Comparison of ENCODE assay signal across 19 cellular contexts in genomic region chr5:74624009-74624408, GRCh38. TPM values are rescaled to one million over a fixed set of nuclear protein-coding genes. Genes with fewer than 3 reads are reported as not detected.
DNase-seq lines count a peak whose midpoint lies in the region; ATAC-seq and TF ChIP-seq lines count a peak whose summit lies in the region.
"Had no signal": no experiment of that assay in that cellular context is flagged by ENCODE, and none has a peak within 500 bp of the region (broad histone marks: within the 10 kb centered on the region; RNA-seq: fewer than 3 reads in every experiment).

No MANE protein-coding gene starts in this region.

- no TSS peak for BruUV-seq in Caco-2 (replicated peaks; lab: Mats Ljungman, UMichigan)
- BruUV-seq in Panc1 (replicated peaks; lab: Mats Ljungman, UMichigan), result no TSS peak
- BruUV-seq in mammary epithelial cell (replicated peaks; lab: Mats Ljungman, UMichigan), result no TSS peak

- peaks cover 19% of the 10 kb centered on the region for H3K79me2 ChIP-seq in mammary epithelial cell (ENCODE audit: insufficient read depth, low read length)

- CTCF ChIA-PET in Caco-2 (lab: Charles Lee), result no interaction called here
- CTCF ChIA-PET in Panc1 (lab: Charles Lee), result no interaction called here
- CTCF ChIA-PET in mammary epithelial cell (lab: Charles Lee; ENCODE audit: low non-redundant PET), result no interaction called here

- H3K36me3 ChIP-seq in Caco-2 (ENCODE audit: control insufficient read depth, insufficient read depth, low read length) (0 out of 2 replicates have a peak, but pooled peaks cover 4% of the 10 kb centered on the region), Panc1 (ENCODE audit: control insufficient read depth, insufficient read depth, low read length) (no peaks in the 10 kb centered on the region; the same call in 1 of the 2 replicates), mammary epithelial cell (ENCODE audit: insufficient read depth, low read length) (peaks cover 6% of the 10 kb centered on the region)

- no peak overlapping the region for H3K4me3 Mint-ChIP-seq in Caco-2 (ENCODE audit: unreplicated experiment)
- H3K4me3 Mint-ChIP-seq in neural crest cell, result peak overlapping the region; percentile 64
- H3K4me3 Mint-ChIP-seq in osteocyte (ENCODE audit: unreplicated experiment), result no peak overlapping the region
- H3K4me3 Mint-ChIP-seq: B cell, H9 had no signal

- H3K4me1 ChIP-seq in Caco-2 (peaks cover 42% of the 10 kb centered on the region), Panc1 (ENCODE audit: control insufficient read depth, insufficient read depth, low read length) (peaks cover 9% of the 10 kb centered on the region), mammary epithelial cell (ENCODE audit: insufficient read depth, low read length) (peaks cover 55% of the 10 kb centered on the region)

- H3K4me3 ChIP-seq in Caco-2 (ENCODE audit: low read depth, low read length) (no peak overlapping the region), Panc1 (ENCODE audit: low read depth in 2 of 2, low read length in 2 of 2) (no peak overlapping the region), mammary epithelial cell (replicated peaks in 1 of 3; ENCODE audit: insufficient read depth in 1 of 3, low read depth in 2 of 3, low read length in 3 of 3) (no peak overlapping the region)
- H3K4me3 ChIP-seq: SJSA1 had no signal

- no peaks in the 10 kb centered on the region for H3K9me3 ChIP-seq in Caco-2
- no peaks in the 10 kb centered on the region for H3K9me3 ChIP-seq in Panc1 (ENCODE audit: control insufficient read depth, insufficient read depth, low read depth, low read length)
- no peaks in the 10 kb centered on the region for H3K9me3 ChIP-seq in mammary epithelial cell (replicated peaks; ENCODE audit: insufficient read depth, low read length)
- H3K9me3 ChIP-seq: SJSA1 had no signal

- H3K27ac Mint-ChIP-seq in Caco-2 (ENCODE audit: unreplicated experiment) (peak overlapping the region; percentile 65), neural crest cell (ENCODE audit: unreplicated experiment) (peak overlapping the region; percentile 93), osteocyte (ENCODE audit: unreplicated experiment) (no peak overlapping the region)
- H3K27ac Mint-ChIP-seq: B cell, H9 had no signal

- dilution Hi-C loops in mammary epithelial cell (cut with HindIII; ENCODE audit: low sequenced_read_pairs), result no loop called here

- peak overlapping the region; percentile 51; the same call in 1 of the 2 replicates for H3K27ac ChIP-seq in Panc1 (ENCODE audit: low read length)
- peak overlapping the region; percentile 61 for H3K27ac ChIP-seq in mammary epithelial cell (ENCODE audit: insufficient read depth, low read depth, low read length)
- H3K27ac ChIP-seq: SJSA1 had no signal

- H3K36me3 Mint-ChIP-seq in Caco-2 (ENCODE audit: insufficient read depth, unreplicated experiment) (peaks cover 42% of the 10 kb centered on the region), neural crest cell (ENCODE audit: low read depth) (peaks cover 18% of the 10 kb centered on the region), osteocyte (ENCODE audit: unreplicated experiment) (peaks cover 4% of the 10 kb centered on the region)

- H3K9me3 Mint-ChIP-seq in Caco-2 (ENCODE audit: unreplicated experiment) (no peaks in the 10 kb centered on the region), neural crest cell (peaks cover 9% of the 10 kb centered on the region), osteocyte (ENCODE audit: unreplicated experiment) (no peaks in the 10 kb centered on the region)

- POLR2A ChIA-PET in Caco-2 (lab: Charles Lee), result no interaction called here
- POLR2A ChIA-PET in Panc1 (lab: Charles Lee), result no interaction called here

- peak overlapping the region; percentile 31 for H3K9ac ChIP-seq in mammary epithelial cell (ENCODE audit: insufficient read depth, low read length)

- H4K20me1 ChIP-seq in mammary epithelial cell (ENCODE audit: insufficient read depth, low read length), result no peaks in the 10 kb centered on the region

- H3K4me2 ChIP-seq in mammary epithelial cell (ENCODE audit: insufficient read depth, low read depth, low read length), result peak overlapping the region; percentile 12

- intact Hi-C loops in Caco-2 (cut with micrococcal nuclease; ENCODE audit: unreplicated experiment), result no loop called here
- intact Hi-C loops in Panc1 (cut with micrococcal nuclease; ENCODE audit: unreplicated experiment), result no loop called here
- intact Hi-C loops in mammary epithelial cell (cut with micrococcal nuclease), result loop anchor here (1.0 to 5.0 kb wide), 2 partner anchors 16 to 47 kb away; partner anchors contain the start of gene ENC1

- WGBS in mammary epithelial cell (ENCODE audit: low coverage, missing lambda C conversion rate), result 90% methylated on average over 2 of the region's 2 CpGs

- H3K27me3 Mint-ChIP-seq in Caco-2 (ENCODE audit: insufficient read depth, unreplicated experiment), result no peaks in the 10 kb centered on the region
- no peaks in the 10 kb centered on the region for H3K27me3 Mint-ChIP-seq in neural crest cell (ENCODE audit: low read depth)
- H3K27me3 Mint-ChIP-seq in osteocyte (ENCODE audit: unreplicated experiment), result no peaks in the 10 kb centered on the region

- H3K27me3 ChIP-seq in Caco-2 (replicated peaks; ENCODE audit: control insufficient read depth, insufficient read depth, low read length) (no peaks in the 10 kb centered on the region), Panc1 (ENCODE audit: control insufficient read depth, insufficient read depth, low read length) (no peaks in the 10 kb centered on the region), mammary epithelial cell (ENCODE audit: insufficient read depth, low read length) (no peaks in the 10 kb centered on the region)
- H3K27me3 ChIP-seq: SJSA1 had no signal

- in situ Hi-C loops in Panc1 (cut with HindIII; ENCODE audit: low pct_unique_long_range_greater_than_20kb, low sequenced_read_pairs) (no loop called here), mammary epithelial cell (cut with MboI; ENCODE audit: low sequenced_read_pairs in 2 of 2) (no loop called here)

- H3K4me1 Mint-ChIP-seq in Caco-2 (ENCODE audit: low read depth, unreplicated experiment) (peaks cover 59% of the 10 kb centered on the region), neural crest cell (peaks cover 91% of the 10 kb centered on the region), osteocyte (ENCODE audit: unreplicated experiment) (peaks cover 4% of the 10 kb centered on the region)

- TF ChIP-seq CTCF in Caco-2 (IDR thresholded peaks at IDR 0.05; ENCODE audit: insufficient read depth in 1 of 2, low read depth in 1 of 2, low read length in 1 of 2, severe bottlenecking in 1 of 2, unreplicated experiment in 1 of 2), result no peak
- TF ChIP-seq CTCF in Panc1 (IDR thresholded peaks at IDR 0.05), result no peak
- TF ChIP-seq CTCF in mammary epithelial cell (conservative IDR thresholded peaks at IDR 0.05 in 1 of 2, IDR thresholded peaks at IDR 0.05 in 1 of 2; ENCODE audit: extremely low read depth in 1 of 2, insufficient read depth in 1 of 2, low read depth in 1 of 2, low read length in 2 of 2), result no peak
- no peak for TF ChIP-seq CTCF in neural crest cell (conservative IDR thresholded peaks at IDR 0.05)
- TF ChIP-seq CTCF in osteocyte (IDR thresholded peaks at IDR 0.05), result no peak

- ATAC-seq in Panc1, result no peak
- no peak for ATAC-seq in GM18858 (IDR thresholded peaks at IDR 0.05; ENCODE audit: unreplicated experiment)
- no peak for ATAC-seq in HG03095 (IDR thresholded peaks at IDR 0.05; ENCODE audit: unreplicated experiment)

- DNase-seq in Caco-2 (no peak), Panc1 (ENCODE audit: low read depth, low spot score) (no peak), mammary epithelial cell (no peak), neural crest cell (ENCODE audit: low read depth, low spot score) (no peak), osteocyte (ENCODE audit: extremely low spot score, unreplicated experiment) (no peak), NCI-H446 treated with DMSO at 0.1 percent for 48 hours (lab: John Stamatoyannopoulos, UW) (no peak)
- DNase-seq: GDM1, H9, Kasumi-1, MM.1S, NCI-H1105, NCI-H1694, NCI-H2081 treated with DMSO at 0.1 percent for 48 hours, NCI-H2227 treated with DMSO at 0.1 percent for 48 hours, NCI-H524 treated with DMSO at 0.1 percent for 48 hours had no signal

- no peak overlapping the region for H2AFZ ChIP-seq in mammary epithelial cell (ENCODE audit: low read depth, low read length)

RNA-seq across cellular contexts. Expression of gene ENC1, which starts 16.5 kb away (rescaled TPM):
- 92.7 and 106 TPM in 2 replicates for total RNA-seq in Caco-2 (2022)
- total RNA-seq in Panc1 (2021; ENCODE audit: unreplicated experiment), result 37.0 TPM
- 26.9 TPM for polyA plus RNA-seq in Panc1 (2012; ENCODE audit: insufficient read length)
- 100 to 1,000 TPM in 1 of 2 donors, 10 to 100 TPM in 1; 42.4 to 392 TPM for total RNA-seq in mammary epithelial cell
- 41.6 TPM for polyA plus RNA-seq in mammary epithelial cell
- polyA minus RNA-seq in mammary epithelial cell, result 117 TPM
- 130 and 135 TPM in 2 replicates for total RNA-seq in neural crest cell
- 12.9 and 13.8 TPM in 2 replicates for total RNA-seq in osteocyte
